In the genomic region with DNA sequence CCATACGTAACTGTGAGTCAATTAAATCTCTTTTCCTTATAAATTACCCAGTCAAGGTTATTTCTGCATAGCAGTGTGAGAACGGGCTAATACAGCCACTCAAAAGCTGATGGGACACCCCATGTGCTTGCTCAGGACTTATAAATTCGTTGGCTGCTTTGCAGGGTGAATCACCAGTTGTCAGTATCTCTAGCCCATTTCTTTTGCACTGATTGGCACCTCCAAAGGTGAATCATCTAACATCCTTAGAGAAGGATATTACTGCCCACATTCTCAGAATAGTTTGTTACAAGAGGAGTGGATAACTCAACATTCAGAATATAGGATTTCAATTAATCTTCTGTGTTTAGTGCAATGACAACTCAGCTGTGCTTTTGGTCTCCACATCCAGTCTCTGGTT, we compare ENCODE assay signal across 21 cellular contexts.
A peak's percentile ranks its signal among the peaks of the same experiment; 100 is the strongest.
DNase-seq lines count a peak whose midpoint lies in the region; ATAC-seq and TF ChIP-seq lines count a peak whose summit lies in the region.
"Had no signal": no experiment of that assay in that cellular context is flagged by ENCODE, and none has a peak within 500 bp of the region (broad histone marks: within the 10 kb centered on the region; RNA-seq: fewer than 3 reads in every experiment).

No MANE protein-coding gene starts in this region.

- ATAC-seq in PC-3, result peak; percentile 38

- no peaks in the 10 kb centered on the region for H3K9me2 ChIP-seq in PC-3 (replicated peaks; ENCODE audit: low read length)

- H3K4me1 Mint-ChIP-seq in mesothelial cell of epicardium, result peaks cover 6% of the 10 kb centered on the region

- H3K9me3 ChIP-seq in PC-3 (ENCODE audit: low read length) (no peaks in the 10 kb centered on the region), mesenchymal stem cell (ENCODE audit: control insufficient read depth, low read length) (peaks cover 39% of the 10 kb centered on the region), vagina (no peaks in the 10 kb centered on the region)

- no peak overlapping the region for H4K91ac ChIP-seq in mesenchymal stem cell (ENCODE audit: low read length)

- no peak overlapping the region for H3K18ac ChIP-seq in mesenchymal stem cell (ENCODE audit: low read depth in 1 of 2, low read length in 2 of 2)

- no peak overlapping the region for H2AFZ ChIP-seq in PC-3 (ENCODE audit: low read length)
- no peak overlapping the region for H2AFZ ChIP-seq in mesenchymal stem cell (ENCODE audit: low read depth, low read length)

- CTCF ChIA-PET in PC-3 (lab: Charles Lee), result no interaction called here

- no peak overlapping the region for H2BK120ac ChIP-seq in mesenchymal stem cell (ENCODE audit: low read depth, low read length)

- no peaks in the 10 kb centered on the region for H3K27me3 ChIP-seq in PC-3 (ENCODE audit: low read length)
- no peaks in the 10 kb centered on the region for H3K27me3 ChIP-seq in brain microvascular endothelial cell (replicated peaks)
- no peaks in the 10 kb centered on the region for H3K27me3 ChIP-seq in mesenchymal stem cell (ENCODE audit: control insufficient read depth in 1 of 2, insufficient read depth in 1 of 2, low read length in 2 of 2)
- H3K27me3 ChIP-seq in vagina, result no peaks in the 10 kb centered on the region

- no peak overlapping the region for H3K27ac Mint-ChIP-seq in mesothelial cell of epicardium
- H3K27ac Mint-ChIP-seq: activated T-helper 2 cell treated with anti-CD3 and anti-CD28 coated beads, Interferon-gamma antibody, Interleukin-2, Interleukin-4, amounts not matched to agents 10 μg/mL and 5 μg/mL and 100 μg/mL, durations not matched to agents 14 hours and 24 hours and 36 hours had no signal

- H2BK5ac ChIP-seq in mesenchymal stem cell (ENCODE audit: low read depth, low read length, poor library complexity, severe bottlenecking), result no peak overlapping the region

- H3K23ac ChIP-seq in mesenchymal stem cell (ENCODE audit: low read length in 2 of 2), result no peak overlapping the region

- H3K14ac ChIP-seq in mesenchymal stem cell (ENCODE audit: low read length in 2 of 2), result no peak overlapping the region

- H2BK15ac ChIP-seq in mesenchymal stem cell (ENCODE audit: low read depth, poor library complexity, severe bottlenecking), result no peak overlapping the region

- no peak overlapping the region for H3K4ac ChIP-seq in mesenchymal stem cell (ENCODE audit: low read depth in 1 of 2, low read length in 2 of 2)

- H3K27ac ChIP-seq in PC-3 (ENCODE audit: low read length) (no peak overlapping the region), brain microvascular endothelial cell (no peak overlapping the region), mesenchymal stem cell (ENCODE audit: low read length, poor library complexity, severe bottlenecking) (no peak overlapping the region), vagina (no peak overlapping the region)
- H3K27ac ChIP-seq: skin epidermis had no signal

- H3K79me1 ChIP-seq in mesenchymal stem cell (replicated peaks; ENCODE audit: low read length, poor library complexity, severe bottlenecking), result no peaks in the 10 kb centered on the region

- no peaks in the 10 kb centered on the region for H3K4me1 ChIP-seq in PC-3 (ENCODE audit: insufficient read depth, low read length)
- no peaks in the 10 kb centered on the region for H3K4me1 ChIP-seq in mesenchymal stem cell (ENCODE audit: control insufficient read depth, insufficient read depth, low read depth, low read length)
- no peaks in the 10 kb centered on the region for H3K4me1 ChIP-seq in vagina

- no peak overlapping the region for H3K4me3 ChIP-seq in PC-3 (ENCODE audit: low read length)
- no peak overlapping the region for H3K4me3 ChIP-seq in brain microvascular endothelial cell (ENCODE audit: low read depth, low read length)
- no peak overlapping the region for H3K4me3 ChIP-seq in mesenchymal stem cell (ENCODE audit: insufficient read depth in 1 of 2, low read depth in 1 of 2, low read length in 2 of 2)
- no peak overlapping the region for H3K4me3 ChIP-seq in vagina
- H3K4me3 ChIP-seq: skin epidermis had no signal

- H3K27me3 Mint-ChIP-seq in mesothelial cell of epicardium (ENCODE audit: low read depth), result no peaks in the 10 kb centered on the region

- 10% methylated on average over 3 of the region's 3 CpGs for WGBS in mesenchymal stem cell

- no peak overlapping the region for H2AK5ac ChIP-seq in mesenchymal stem cell (ENCODE audit: low read length, severe bottlenecking)

- TF ChIP-seq CTCF in PC-3 (conservative IDR thresholded peaks at IDR 0.05; ENCODE audit: low read depth, low read length) (no peak), brain microvascular endothelial cell (IDR thresholded peaks at IDR 0.05; ENCODE audit: low read depth, low read length, missing control alignments) (no peak), vagina (IDR thresholded peaks at IDR 0.05) (no peak), mesothelial cell of epicardium (IDR thresholded peaks at IDR 0.05; ENCODE audit: unreplicated experiment) (no peak)

- H3K9ac ChIP-seq in PC-3 (ENCODE audit: low read length) (no peak overlapping the region), mesenchymal stem cell (ENCODE audit: low read length) (no peak overlapping the region)

- H3K9me3 Mint-ChIP-seq in mesothelial cell of epicardium, result peaks cover 24% of the 10 kb centered on the region

- H4K20me1 ChIP-seq in PC-3 (ENCODE audit: low read length), result no peaks in the 10 kb centered on the region

- H3K4me2 ChIP-seq in PC-3 (ENCODE audit: low read length) (no peak overlapping the region), mesenchymal stem cell (ENCODE audit: low read length, poor library complexity, severe bottlenecking) (no peak overlapping the region)

- TF ChIP-seq POLR2A in vagina (IDR thresholded peaks at IDR 0.05), result no peak

- POLR2A ChIA-PET in PC-3 (lab: Charles Lee; ENCODE audit: unreplicated experiment), result no interaction called here

- peaks cover 2% of the 10 kb centered on the region for H3K36me3 Mint-ChIP-seq in mesothelial cell of epicardium

- in situ Hi-C loops in brain microvascular endothelial cell (cut with HindIII; ENCODE audit: low pct_ligation_motif_present, low sequenced_read_pairs), result no loop called here

- no peak overlapping the region for H3K4me3 Mint-ChIP-seq in mesothelial cell of epicardium

- no peaks in the 10 kb centered on the region for H3K79me2 ChIP-seq in PC-3 (ENCODE audit: low read length)

- no peak overlapping the region for H4K8ac ChIP-seq in mesenchymal stem cell (ENCODE audit: low read length)

- peak; percentile 88 for DNase-seq in EH (ENCODE audit: low read depth)
- peak; percentile 42 for DNase-seq in PC-3
- peak; percentile 55 for DNase-seq in brain microvascular endothelial cell
- peak; percentile 43 for DNase-seq in mesenchymal stem cell
- DNase-seq in anterior cingulate cortex (lab: John Stamatoyannopoulos, UW), result no peak
- DNase-seq in vagina (ENCODE audit: extremely low spot score in 2 of 2), result no peak
- DNase-seq in LoVo (ENCODE audit: low spot score), result no peak
- DNase-seq in mesothelial cell of epicardium (ENCODE audit: low spot score in 2 of 2, unreplicated experiment in 2 of 2), result no peak
- DNase-seq: activated CD8-positive, alpha-beta memory T cell treated with anti-CD3 and anti-CD28 coated beads for 24 hours; AML-193; COR-L47; glutamatergic neuron; Karpas-422; NCI-H1436 treated with DMSO at 0.1 percent for 48 hours; NCI-H345; SHP77; stimulated activated CD4-positive, alpha-beta T cell treated with anti-CD3 and anti-CD28 coated beads, Interleukin-4, amount 100 ng/mL, for 1 hour; substantia nigra; T-helper 2 cell had no signal

- intact Hi-C loops in PC-3 (cut with micrococcal nuclease), result no loop called here
- intact Hi-C loops in vagina (cut with DNase I), result no loop called here

- H2BK12ac ChIP-seq in mesenchymal stem cell (ENCODE audit: low read length in 2 of 2), result no peak overlapping the region

- no TSS peak for BruUV-seq in PC-3 (replicated peaks; lab: Mats Ljungman, UMichigan)

- H3K36me3 ChIP-seq in PC-3 (ENCODE audit: low read depth, low read length), result no peaks in the 10 kb centered on the region
- no peaks in the 10 kb centered on the region for H3K36me3 ChIP-seq in brain microvascular endothelial cell (replicated peaks)
- no peaks in the 10 kb centered on the region for H3K36me3 ChIP-seq in mesenchymal stem cell (ENCODE audit: control insufficient read depth in 1 of 2, insufficient read depth in 2 of 2, low read depth in 1 of 2, low read length in 2 of 2)
- no peaks in the 10 kb centered on the region for H3K36me3 ChIP-seq in vagina

- H3F3A ChIP-seq in PC-3 (ENCODE audit: low read length, unreplicated experiment), result no peaks in the 10 kb centered on the region

Comparison
In these comparisons a context has a peak if more than half of its experiments do, and no peak if none do; other contexts are left out.
1. DNase-seq: peak in EH (single experiment), PC-3 (single experiment), brain microvascular endothelial cell (single experiment) and mesenchymal stem cell (single experiment); none in anterior cingulate cortex (0 of 58), vagina (0 of 2), LoVo (single experiment) and mesothelial cell of epicardium (0 of 2).